30 cellular contexts compared by ENCODE assay signal in the genomic region with DNA sequence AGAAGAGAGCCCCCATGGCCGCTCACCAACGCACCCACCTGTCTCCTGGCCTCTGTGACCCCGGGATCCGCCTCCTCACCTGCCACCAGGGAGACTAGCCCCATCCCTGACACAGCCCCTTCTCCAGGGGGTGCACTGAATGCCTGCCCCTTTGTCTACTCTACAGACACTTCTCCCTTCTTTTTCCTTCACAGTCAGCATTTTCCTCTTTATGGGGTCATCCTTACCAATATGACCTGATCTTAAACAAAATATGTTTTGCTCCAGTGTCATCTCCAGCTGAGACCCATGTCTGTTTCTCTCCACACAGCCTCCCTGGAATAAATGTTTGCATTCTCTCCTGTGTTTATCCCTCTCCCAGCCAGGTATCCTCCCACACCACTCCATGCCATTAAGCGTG. TPM values are rescaled to one million over a fixed set of nuclear protein-coding genes. Genes with fewer than 3 reads are reported as not detected.
DNase-seq lines count a peak whose midpoint lies in the region; ATAC-seq, FAIRE-seq and TF ChIP-seq lines count a peak whose summit lies in the region.
"Had no signal": no experiment of that assay in that cellular context is flagged by ENCODE, and none has a peak within 500 bp of the region (broad histone marks: within the 10 kb centered on the region; RNA-seq: fewer than 3 reads in every experiment).

No MANE protein-coding gene starts in this region.

- H3K9me3 Mint-ChIP-seq in naive B cell (peaks cover 0 to 2% (median 0%) of the 10 kb centered on the region in 7 donors), mesothelial cell of epicardium (no peaks in the 10 kb centered on the region)
- H3K9me3 Mint-ChIP-seq: CD8-positive, alpha-beta memory T cell; IgD-negative memory B cell had no signal

- TF ChIP-seq EP300 in A549 (IDR thresholded peaks at IDR 0.05): no peak

- DNase-seq in NCI-H510A treated with DMSO at 0.1 percent for 48 hours (lab: John Stamatoyannopoulos, UW): peak; percentile 14
- DNase-seq in NCI-H510A (lab: John Stamatoyannopoulos, UW): no peak
- no peak for DNase-seq in A549 (ENCODE audit: low read depth in 1 of 2, low spot score in 1 of 2)
- no peak for DNase-seq in GM12891 (ENCODE audit: insufficient read length, low spot score)
- no peak for DNase-seq in naive B cell
- DNase-seq in GM12892 (ENCODE audit: insufficient read length): no peak
- DNase-seq in mesothelial cell of epicardium (ENCODE audit: low spot score in 2 of 2, unreplicated experiment in 2 of 2): no peak
- DNase-seq: 8988T; AML-193; Calu3; CD8-positive, alpha-beta memory T cell; DMS153; HFFc6; Karpas-422; NCI-H1417; NCI-H1694 treated with DMSO at 0.1 percent for 48 hours; NCI-H2081 treated with DMSO at 0.1 percent for 48 hours; NCI-H2171 treated with DMSO at 0.1 percent for 48 hours; NCI-H446 treated with DMSO at 0.1 percent for 48 hours; NCI-H82; T-helper 1 cell had no signal

- H3K27ac Mint-ChIP-seq in naive B cell (peak overlapping the region; percentile 27 to 97 (median 64)), mesothelial cell of epicardium (no peak overlapping the region)
- H3K27ac Mint-ChIP-seq: HFFc6 had no signal

- TF ChIP-seq POLR2A in A549 (IDR thresholded peaks at IDR 0.05; ENCODE audit: low read length) (no peak), GM12891 (IDR thresholded peaks at IDR 0.05; ENCODE audit: low read depth, low read length) (no peak), GM12892 (IDR thresholded peaks at IDR 0.05; ENCODE audit: low read depth, low read length) (no peak)

- CTCF ChIA-PET in A549 (lab: Yijun Ruan, JAX): no interaction called here

- H3K27ac ChIP-seq in A549: no peak overlapping the region
- H3K27ac ChIP-seq: C4-2B, SJSA1 had no signal

- peaks cover 77 to 94% (median 83%) of the 10 kb centered on the region in 3 donors for H3K4me1 Mint-ChIP-seq in naive B cell
- H3K4me1 Mint-ChIP-seq in mesothelial cell of epicardium: no peaks in the 10 kb centered on the region

- no peak overlapping the region for H3K4me2 ChIP-seq in A549

- POLR2A ChIA-PET in A549 (lab: Yijun Ruan, JAX): interaction anchor here (0.6 kb wide), 1 partner anchor 965 kb away, joined by 6 read pairs; no protein-coding TSS in a partner anchor

- no peaks in the 10 kb centered on the region for H3K4me1 ChIP-seq in A549
- H3K4me1 ChIP-seq: SJSA1 had no signal

- H3K4me3 ChIP-seq in A549: no peak overlapping the region
- H3K4me3 ChIP-seq: SJSA1 had no signal

- 17% methylated on average over 4 of the region's 5 CpGs for WGBS in A549 (ENCODE audit: missing lambda C conversion rate)

- H3K27me3 Mint-ChIP-seq in naive B cell: no peaks in the 10 kb centered on the region
- peaks cover 14% of the 10 kb centered on the region for H3K27me3 Mint-ChIP-seq in mesothelial cell of epicardium (ENCODE audit: low read depth)
- H3K27me3 Mint-ChIP-seq: IgD-negative memory B cell had no signal

- ATAC-seq in A549: no peak
- no peak for ATAC-seq in naive B cell (ENCODE audit: low read depth in 2 of 2)
- no peak for ATAC-seq in HG03025 (IDR thresholded peaks at IDR 0.05; ENCODE audit: low FRiP score, unreplicated experiment)
- ATAC-seq: Right ventricle myocardium inferior had no signal

- TF ChIP-seq RAD21 in A549 (conservative IDR thresholded peaks at IDR 0.05 in 1 of 2, IDR thresholded peaks at IDR 0.05 in 1 of 2): no peak

- TF ChIP-seq CTCF in A549 (IDR thresholded peaks at IDR 0.05) (no peak), mesothelial cell of epicardium (IDR thresholded peaks at IDR 0.05; ENCODE audit: unreplicated experiment) (no peak)

- no peaks in the 10 kb centered on the region for H3K9me3 ChIP-seq in A549

- peak overlapping the region in 5 of 8 donors; percentile 6 to 82 (median 38) for H3K4me3 Mint-ChIP-seq in naive B cell
- H3K4me3 Mint-ChIP-seq in mesothelial cell of epicardium: no peak overlapping the region
- H3K4me3 Mint-ChIP-seq: CD8-positive, alpha-beta memory T cell; HFFc6 had no signal

- no peak for FAIRE-seq in A549 (lab: Jason Lieb, UNC)
- FAIRE-seq in GM12891 (lab: Jason Lieb, UNC): peak; percentile 47
- FAIRE-seq in GM12892 (lab: Jason Lieb, UNC): no peak
- FAIRE-seq: H54, HTR-8/SVneo had no signal

- H3K36me3 Mint-ChIP-seq in naive B cell (no peaks in the 10 kb centered on the region), mesothelial cell of epicardium (no peaks in the 10 kb centered on the region)
- H3K36me3 Mint-ChIP-seq: IgD-negative memory B cell had no signal

TF ChIP-seq in A549, 52 proteins besides CTCF, POLR2A, EP300 and RAD21:
- no peak for TF ChIP-seq ZSCAN20 (CRISPR knock-in tag; IDR thresholded peaks at IDR 0.05)
- TF ChIP-seq MAFK (IDR thresholded peaks at IDR 0.05; ENCODE audit: partially characterized antibody): peak; percentile 21

TF ChIP-seq in GM12891, 5 proteins besides CTCF, POLR2A, EP300 and RAD21:
- TF ChIP-seq POU2F2 (IDR thresholded peaks at IDR 0.05; ENCODE audit: low read depth, low read length) (no peak), TAF1 (IDR thresholded peaks at IDR 0.05; ENCODE audit: low read depth, low read length) (no peak), POLR2AphosphoS5 (IDR thresholded peaks at IDR 0.05; ENCODE audit: low read depth, low read length) (no peak), PAX5 (IDR thresholded peaks at IDR 0.05; ENCODE audit: insufficient read depth, low read length, severe bottlenecking) (no peak)

RNA-seq across cellular contexts. Expression of a gene that starts 14.6 kb away (rescaled TPM):
- polyA plus RNA-seq in A549 (2011; rRNA removed) (0.01 TPM in 1 of 2 replicates, not detected in the other), A549 (2017; fragmentation: RNase III; extraction: RNeasy Plus Mini Kit Qiagen cat#74134 plus additional on column Dnase treatment) (not detected in 3 replicates), naive B cell (ENCODE audit: low read depth in 6 of 6) (100 to 1,000 TPM in 5 of 6 donors, 10 to 100 TPM in 1; 97.4 to 205 (median 126) TPM)
- polyA plus RNA-seq in A549 (2012; cell fraction: cytosol; rRNA removed): 0.01 and 0.05 TPM in 2 replicates
- not detected in 2 replicates for polyA plus RNA-seq in A549 (2012; cell fraction: nucleus; rRNA removed)
- not detected in 2 replicates for polyA minus RNA-seq in A549 (2011; rRNA and poly(A)+ RNA removed)
- polyA plus RNA-seq in GM12891 (2012; ENCODE audit: low read depth, missing spikeins): 2.6 TPM
- 3.4 TPM for polyA plus RNA-seq in GM12892 (2012; ENCODE audit: missing spikeins)
- not detected in 3 replicates for total RNA-seq in mesothelial cell of epicardium
- total RNA-seq: Calu3, HFFc6, Right ventricle myocardium inferior, SJSA1 had no signal
- polyA plus RNA-seq: AG04450 had no signal

RNA-seq across cellular contexts. Expression of a gene that starts 49.5 kb away (rescaled TPM):
- polyA plus RNA-seq in A549 (2011; rRNA removed) (not detected in 2 replicates), A549 (2017; fragmentation: RNase III; extraction: RNeasy Plus Mini Kit Qiagen cat#74134 plus additional on column Dnase treatment) (not detected in 3 replicates), naive B cell (ENCODE audit: low read depth in 6 of 6) (not detected)
- not detected in 2 replicates for polyA plus RNA-seq in A549 (2012; cell fraction: cytosol; rRNA removed)
- polyA plus RNA-seq in A549 (2012; cell fraction: nucleus; rRNA removed): not detected in 2 replicates
- not detected in 2 replicates for polyA minus RNA-seq in A549 (2011; rRNA and poly(A)+ RNA removed)
- polyA plus RNA-seq in GM12891 (2012; ENCODE audit: low read depth, missing spikeins): 0.04 TPM
- not detected for polyA plus RNA-seq in GM12892 (2012; ENCODE audit: missing spikeins)
- not detected in 3 replicates for total RNA-seq in mesothelial cell of epicardium
- total RNA-seq: Calu3; CD8-positive, alpha-beta memory T cell; HFFc6; M059J; Right ventricle myocardium inferior; SJSA1 had no signal
- polyA plus RNA-seq: AG04450; CD8-positive, alpha-beta memory T cell; IgD-negative memory B cell had no signal

Comparison
In these comparisons a context has a peak if more than half of its experiments do, and no peak if none do; other contexts are left out.
1. RNA of a gene that starts 14.6 kb away (polyA plus RNA-seq): 97.4 to 205 TPM in naive B cell; 0.01 to 0.05 TPM in A549; every median in the first group is over 10 times any median in the second.